Comparison of ENCODE assay signal across 1 cellular context in genomic region chr18:9476949-9477348, GRCh38.
TF ChIP-seq lines count a peak whose summit lies in the region.

No MANE protein-coding gene starts in this region.

TF ChIP-seq in GM12878, 131 proteins besides CTCF, POLR2A, EP300 and RAD21:
- TF ChIP-seq ZBTB33 (IDR thresholded peaks at IDR 0.05), result 0 out of 2 replicates have a peak, but pooled peaks have one; percentile 72
